ENCODE assay signal across 8 cellular contexts in genomic region chr20:57392512-57393271, GRCh38. TPM values are rescaled to one million over a fixed set of nuclear protein-coding genes. Genes with fewer than 3 reads are reported as not detected.
A peak's percentile ranks its signal among the peaks of the same experiment; 100 is the strongest.
DNase-seq lines count a peak whose midpoint lies in the region; ATAC-seq, FAIRE-seq and TF ChIP-seq lines count a peak whose summit lies in the region.

No MANE protein-coding gene starts in this region.

- H3K4me3 ChIP-seq in K562 (peak overlapping the region; percentile 75), liver (ENCODE audit: low read depth in 1 of 3, low read length in 3 of 3) (peak overlapping the region; percentile 24 to 86 (median 42))

- H3K4me1 ChIP-seq in K562 (replicated peaks in 1 of 2; ENCODE audit: control insufficient read depth in 2 of 2, insufficient read depth in 2 of 2, low read length in 2 of 2) (peaks cover 34 to 70% of the 10 kb centered on the region in 2 experiments), liver (ENCODE audit: control insufficient read depth in 4 of 4, insufficient read depth in 4 of 4, low read length in 3 of 4) (peaks cover 5 to 23% (median 16%) of the 10 kb centered on the region in 4 donors)

- intact Hi-C loops in K562 (cut with micrococcal nuclease) = loop anchor here (5.0 kb wide), 1 partner anchor 60 kb away; no protein-coding TSS in a partner anchor

- H3K9ac ChIP-seq in K562 (ENCODE audit: insufficient read depth in 1 of 2, low read depth in 2 of 2, low read length in 2 of 2) = peak overlapping the region; percentile 71 to 96
- H3K9ac ChIP-seq in liver (ENCODE audit: low read depth in 1 of 2, low read length in 2 of 2) = peak overlapping the region in 1 of 2 donors; percentile 52

- no peak for TF ChIP-seq CTCF in K562 (IDR thresholded peaks at IDR 0.05 in 2 of 3, conservative IDR thresholded peaks at IDR 0.05 in 1 of 3; ENCODE audit: insufficient read depth in 2 of 3, low read depth in 1 of 3, low read length in 3 of 3)
- no peak for TF ChIP-seq CTCF in liver (IDR thresholded peaks at IDR 0.05; ENCODE audit: low read depth, low read length, missing input control)

- H3K27ac ChIP-seq in K562 (ENCODE audit: extremely low read depth, low read depth, low read length) (peak overlapping the region; percentile 66), liver (ENCODE audit: low read depth in 1 of 2, low read length in 2 of 2) (peak overlapping the region in 1 of 2 donors; percentile 48)

- peaks cover 63% of the 10 kb centered on the region for H3K79me2 ChIP-seq in K562 (ENCODE audit: control insufficient read depth, insufficient read depth, low read length)

- no peak for FAIRE-seq in K562 (lab: Jason Lieb, UNC)

- DNase-seq in SIG-M5 treated with dmso at 0.1 percent for 504 hours (lab: John Stamatoyannopoulos, UW; ENCODE audit: unreplicated experiment) (peak; percentile 49), SIG-M5 (lab: John Stamatoyannopoulos, UW) (no peak), T-helper 9 cell (peak; percentile 83), K562 (ENCODE audit: extremely low read depth in 1 of 4, low spot score in 3 of 4) (peak in 3 of 4 experiments; percentile 37 to 49 (median 48)), DMS114 treated with DMSO at 0.1 percent for 48 hours (lab: John Stamatoyannopoulos, UW; ENCODE audit: unreplicated experiment) (no peak)
- DNase-seq in stimulated activated CD8-positive, alpha-beta memory T cell treated with anti-CD3 and anti-CD28 coated beads, Interleukin-15, amount 100 ng/mL, for 24 hours (ENCODE audit: low read depth) = peak; percentile 39

- TF ChIP-seq POLR2A in K562 (conservative IDR thresholded peaks at IDR 0.05) = no peak

- H3K36me3 ChIP-seq in K562 (ENCODE audit: control insufficient read depth, insufficient read depth, low read length) (peaks cover 57% of the 10 kb centered on the region), liver (ENCODE audit: control insufficient read depth in 4 of 4, insufficient read depth in 3 of 4, low read depth in 1 of 4, low read length in 3 of 4) (peaks cover 5 to 14% (median 8%) of the 10 kb centered on the region in 4 donors)

- peaks cover 5% of the 10 kb centered on the region for H3K9me1 ChIP-seq in K562 (ENCODE audit: control insufficient read depth, insufficient read depth, low read length)

- H4K20me1 ChIP-seq in K562 (replicated peaks; ENCODE audit: control insufficient read depth, insufficient read depth, low read length) = peaks cover 41% of the 10 kb centered on the region

- H3K27me3 ChIP-seq in K562 (ENCODE audit: control insufficient read depth in 2 of 2, insufficient read depth in 2 of 2, low read length in 2 of 2) (no peaks in the 10 kb centered on the region), liver (ENCODE audit: control insufficient read depth in 4 of 4, insufficient read depth in 4 of 4, low read length in 3 of 4) (no peaks in the 10 kb centered on the region)

- POLR2A ChIA-PET in K562 (lab: Yijun Ruan, JAX) = interaction anchor here (0.6 to 1.7 kb wide), 14 partner anchors 7 to 169 kb away, joined by 3 to 9 read pairs (median 4); no protein-coding TSS in a partner anchor

- WGBS in K562 (ENCODE audit: insufficient coverage, low coverage, missing lambda C conversion rate) = 18% methylated on average over 24 of the region's 33 CpGs
- 68% methylated on average over 33 of the region's 33 CpGs for whole genome bisulfite sequencing in liver

- TF ChIP-seq EP300 in K562 (IDR thresholded peaks at IDR 0.05; ENCODE audit: low read length) = no peak

- no peak overlapping the region for H2AFZ ChIP-seq in K562 (ENCODE audit: low read depth, low read length)

- TF ChIP-seq RAD21 in K562 (CRISPR knock-in tag; conservative IDR thresholded peaks at IDR 0.05 in 1 of 2, IDR thresholded peaks at IDR 0.05 in 1 of 2) (no peak), liver (IDR thresholded peaks at IDR 0.05) (no peak)

- CTCF ChIA-PET in K562 (lab: Yijun Ruan, JAX; ENCODE audit: low intra/inter-chr PET ratio) = interaction anchor here (0.7 kb wide), 1 partner anchor 132 kb away, joined by 3 read pairs; the partner anchor contains the start of gene CTCFL

- BruUV-seq in K562 (replicated peaks; lab: Mats Ljungman, UMichigan) = no TSS peak

- in situ Hi-C loops in K562 (cut with MboI) = loop anchor here (25.0 kb wide), 1 partner anchor 820 kb away; no protein-coding TSS in a partner anchor

- H3K9me3 ChIP-seq in K562 (replicated peaks; ENCODE audit: control insufficient read depth, insufficient read depth, low read depth, low read length) (no peaks in the 10 kb centered on the region), liver (ENCODE audit: control insufficient read depth in 4 of 4, low read length in 3 of 4) (no peaks in the 10 kb centered on the region)

- ATAC-seq in K562 = no peak
- no peak for ATAC-seq in HG03139 (IDR thresholded peaks at IDR 0.05; ENCODE audit: unreplicated experiment)

- H3K4me2 ChIP-seq in K562 (ENCODE audit: insufficient read depth, low read length) = peak overlapping the region; percentile 84

TF ChIP-seq in K562, 482 proteins besides CTCF, POLR2A, EP300 and RAD21 (continues in another document):
- no peak for TF ChIP-seq NCOA2 (IDR thresholded peaks at IDR 0.05; ENCODE audit: partially characterized antibody in 2 of 2)
- no peak for TF ChIP-seq KDM4B (IDR thresholded peaks at IDR 0.05; ENCODE audit: borderline replicate concordance in 2 of 2, low read depth in 1 of 2)
- TF ChIP-seq PKNOX1 (IDR thresholded peaks at IDR 0.05) = peak; percentile 16; the same call in 1 of the 2 replicates

TF ChIP-seq in liver, 16 proteins besides CTCF, POLR2A, EP300 and RAD21 (continues in another document):
- TF ChIP-seq FOXA1 (IDR thresholded peaks at IDR 0.05) (no peak), HNF4G (IDR thresholded peaks at IDR 0.05) (no peak), GABPA (IDR thresholded peaks at IDR 0.05 in 1 of 2, conservative IDR thresholded peaks at IDR 0.05 in 1 of 2) (no peak), NR2F2 (IDR thresholded peaks at IDR 0.05) (no peak), YY1 (IDR thresholded peaks at IDR 0.05) (no peak)

RNA-seq across cellular contexts. Expression of gene RBM38, which starts 1.5 kb away (rescaled TPM):
- 13.6 and 33.0 TPM in 2 replicates for total RNA-seq in K562 (2011; cell fraction: chromatin; rRNA removed; ENCODE audit: low replicate concordance)
- 29.3 and 29.4 TPM in 2 replicates for total RNA-seq in K562 (2011; cell fraction: nucleolus; rRNA removed)
- 21.9 and 24.7 TPM in 2 replicates for total RNA-seq in K562 (2011; cell fraction: nucleoplasm; rRNA removed)
- total RNA-seq in K562 (2014; rRNA removed) (63.6 and 74.0 TPM in 2 replicates), K562 (2014; rRNA removed; fragmentation: Illumina TruSeq; extraction: Trizol) (10.9 and 12.3 TPM in 2 replicates), K562 (2015; rRNA removed; fragmentation: Illumina TruSeq; extraction: Trizol) (33.9 and 36.1 TPM in 2 replicates), K562 (2021) (82.4 and 83.4 TPM in 2 replicates), liver (100 to 1,000 TPM in 1 of 2 donors, 1 to 10 TPM in 1; 4.4 to 258 TPM)
- polyA plus RNA-seq in K562 (2011; rRNA removed) (31.9 and 33.2 TPM in 2 replicates), K562 (2014; fragmentation: Illumina TruSeq; extraction: Trizol) (22.5 and 55.0 TPM in 2 replicates), K562 (2014; fragmentation: Nextera tagmentation; extraction: Ambion mirVana) (under 1 TPM; 0.28 to 0.39 TPM), K562 (2014; rRNA removed) (79.6 and 84.1 TPM in 2 replicates), liver (1 to 10 TPM; 1.4 to 7.7 TPM)
- polyA plus RNA-seq in K562 (2011; cell fraction: cytosol; rRNA removed) = 44.2 and 145 TPM in 2 replicates
- polyA plus RNA-seq in K562 (2011; cell fraction: nucleus; rRNA removed) = 29.1 and 66.0 TPM in 2 replicates
- 54.8 and 56.8 TPM in 2 replicates for polyA plus RNA-seq in K562 (2012)
- polyA minus RNA-seq in K562 (2011; rRNA and poly(A)+ RNA removed) = 7.0 and 14.2 TPM in 2 replicates
- 35.7 and 38.9 TPM in 2 replicates for polyA minus RNA-seq in K562 (2011; cell fraction: cytosol; rRNA and poly(A)+ RNA removed)
- polyA minus RNA-seq in K562 (2011; cell fraction: nucleus; rRNA and poly(A)+ RNA removed) = 8.0 and 10.9 TPM in 2 replicates

RNA-seq across cellular contexts. Expression of gene RAE1, which starts 41.6 kb away (rescaled TPM):
- total RNA-seq in K562 (2011; cell fraction: chromatin; rRNA removed; ENCODE audit: low replicate concordance) = 95.3 and 106 TPM in 2 replicates
- total RNA-seq in K562 (2011; cell fraction: nucleolus; rRNA removed) = 55.4 and 62.8 TPM in 2 replicates
- total RNA-seq in K562 (2011; cell fraction: nucleoplasm; rRNA removed) = 67.5 and 71.1 TPM in 2 replicates
- 40.8 and 60.8 TPM in 2 replicates for total RNA-seq in K562 (2014; rRNA removed)
- 77.7 and 81.1 TPM in 2 replicates for total RNA-seq in K562 (2014; rRNA removed; fragmentation: Illumina TruSeq; extraction: Trizol)
- total RNA-seq in K562 (2015; rRNA removed; fragmentation: Illumina TruSeq; extraction: Trizol) = 82.6 and 84.9 TPM in 2 replicates
- total RNA-seq in K562 (2021) = 68.7 and 70.5 TPM in 2 replicates
- polyA plus RNA-seq in K562 (2011; rRNA removed) = 49.8 and 52.2 TPM in 2 replicates
- 54.7 and 109 TPM in 2 replicates for polyA plus RNA-seq in K562 (2011; cell fraction: cytosol; rRNA removed)
- polyA plus RNA-seq in K562 (2011; cell fraction: nucleus; rRNA removed) = 88.3 and 89.8 TPM in 2 replicates
- polyA plus RNA-seq in K562 (2012) = 45.2 and 61.8 TPM in 2 replicates
- polyA plus RNA-seq in K562 (2014; fragmentation: Illumina TruSeq; extraction: Trizol) = 100 and 104 TPM in 2 replicates
- polyA plus RNA-seq in K562 (2014; fragmentation: Nextera tagmentation; extraction: Ambion mirVana) = 100 to 1,000 TPM; 223 to 248 TPM
- polyA plus RNA-seq in K562 (2014; rRNA removed) = 33.7 and 62.4 TPM in 2 replicates
- 80.5 and 110 TPM in 2 replicates for polyA minus RNA-seq in K562 (2011; rRNA and poly(A)+ RNA removed)
- 36.4 and 45.3 TPM in 2 replicates for polyA minus RNA-seq in K562 (2011; cell fraction: cytosol; rRNA and poly(A)+ RNA removed)
- polyA minus RNA-seq in K562 (2011; cell fraction: nucleus; rRNA and poly(A)+ RNA removed) = 55.3 and 89.0 TPM in 2 replicates
- 10 to 100 TPM; 15.1 to 15.5 TPM for total RNA-seq in liver
- polyA plus RNA-seq in liver = 10 to 100 TPM in 1 of 2 donors, 1 to 10 TPM in 1; 10.0 to 12.0 TPM

Comparison
In these comparisons a context has a peak if more than half of its experiments do, and no peak if none do; other contexts are left out.
1. DNase-seq: peak in SIG-M5 treated with dmso at 0.1 percent for 504 hours (single experiment), T-helper 9 cell (single experiment), K562 (3 of 4) and stimulated activated CD8-positive, alpha-beta memory T cell treated with anti-CD3 and anti-CD28 coated beads, Interleukin-15, amount 100 ng/mL, for 24 hours (single experiment); none in SIG-M5 (single experiment) and DMS114 treated with DMSO at 0.1 percent for 48 hours (single experiment).